8 cellular contexts compared by ENCODE assay signal in genomic region chr1:151008244-151009205, GRCh38.
DNase-seq lines count a peak whose midpoint lies in the region; TF ChIP-seq lines count a peak whose summit lies in the region.

PRUNE1 (plus strand) TSS chr1:151008449; CDS start chr1:151008633, 184 bp downstream.

- peak within 1 kb of the TSS; percentile 72 for H3K9ac ChIP-seq in ES-I3 (ENCODE audit: low read depth, low read length)

- peak within 1 kb of the TSS; percentile 97 for H3K27ac Mint-ChIP-seq in activated naive CD4-positive, alpha-beta T cell treated with anti-CD3 and anti-CD28 coated beads, Interleukin-2, amount 50 U/mL, for 24 hours

- H3K4me1 Mint-ChIP-seq in activated naive CD4-positive, alpha-beta T cell treated with anti-CD3 and anti-CD28 coated beads, Interleukin-2, amount 50 U/mL, for 24 hours: peaks cover 79% of the 10 kb centered on the region

- H3K36me3 ChIP-seq in ES-I3 (ENCODE audit: insufficient read depth, low read length): no peaks in the 10 kb centered on the region

- peak within 1 kb of the TSS; percentile 91 for H3K4me3 ChIP-seq in HFF-Myc (replicated peaks; ENCODE audit: low read depth, low read length)

- peak within 1 kb of the TSS; percentile 89 for H3K4me3 Mint-ChIP-seq in activated naive CD4-positive, alpha-beta T cell treated with anti-CD3 and anti-CD28 coated beads, Interleukin-2, amount 50 U/mL, for 24 hours

- no peaks in the 10 kb centered on the region for H3K9me3 Mint-ChIP-seq in activated naive CD4-positive, alpha-beta T cell treated with anti-CD3 and anti-CD28 coated beads, Interleukin-2, amount 50 U/mL, for 24 hours

- H3K4me1 ChIP-seq in ES-I3 (ENCODE audit: insufficient read depth, low read length): peaks cover 18% of the 10 kb centered on the region

- H3K27me3 Mint-ChIP-seq in activated naive CD4-positive, alpha-beta T cell treated with anti-CD3 and anti-CD28 coated beads, Interleukin-2, amount 50 U/mL, for 24 hours: no peaks in the 10 kb centered on the region

- TF ChIP-seq CTCF in HFF-Myc (IDR thresholded peaks at IDR 0.05; ENCODE audit: low read depth, low read length, missing control alignments): no peak

- peak; percentile 91 for DNase-seq in HFF-Myc (ENCODE audit: extremely low read depth, low read depth)
- peak; percentile 97 for DNase-seq in NCI-H1105 (lab: John Stamatoyannopoulos, UW)
- DNase-seq in SKM-1 (lab: John Stamatoyannopoulos, UW; ENCODE audit: unreplicated experiment): peak; percentile 97
- DNase-seq in globus pallidus (ENCODE audit: low spot score): peak; percentile 96
- DNase-seq in nucleus accumbens (lab: John Stamatoyannopoulos, UW): peak; percentile 57 to 97 (median 90)
- DNase-seq in superior temporal gyrus (ENCODE audit: extremely low spot score): peak; percentile 98

- H3K36me3 Mint-ChIP-seq in activated naive CD4-positive, alpha-beta T cell treated with anti-CD3 and anti-CD28 coated beads, Interleukin-2, amount 50 U/mL, for 24 hours: peaks cover 3% of the 10 kb centered on the region

- H3K9me3 ChIP-seq in ES-I3 (ENCODE audit: control insufficient read depth, insufficient read depth, low read length): no peaks in the 10 kb centered on the region

Comparison
In these comparisons a context has a peak if more than half of its experiments do, and no peak if none do; other contexts are left out.
1. Peak in every context shown above with its lines: DNase-seq and H3K4me3 ChIP-seq.